Comparison of ENCODE assay signal across 8 cellular contexts in the genomic region with DNA sequence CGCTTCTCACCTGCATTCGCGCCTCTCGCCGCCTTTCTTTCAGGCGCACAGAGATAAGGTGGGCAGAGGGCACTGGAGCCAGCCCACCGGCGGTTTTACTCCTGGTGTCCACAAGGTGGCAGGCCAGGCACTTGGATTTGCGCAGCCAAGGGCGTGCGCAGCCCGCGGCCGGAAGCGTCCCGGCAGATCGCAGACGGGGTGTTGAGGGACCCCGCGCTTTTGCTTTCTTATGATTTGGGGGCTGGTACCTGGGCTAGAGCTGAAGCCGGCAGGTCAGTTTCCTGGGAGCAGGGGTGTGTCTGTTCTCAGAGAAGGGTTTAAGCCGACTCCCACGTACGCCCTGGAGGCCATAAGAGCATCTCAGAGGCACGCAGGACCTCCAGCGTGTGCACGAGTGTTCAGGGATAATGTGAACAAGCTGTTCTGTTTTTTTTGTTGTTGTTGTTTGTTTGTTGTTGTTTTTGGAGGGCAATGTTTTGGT.
A peak's percentile ranks its signal among the peaks of the same experiment; 100 is the strongest.
DNase-seq lines count a peak whose midpoint lies in the region; ATAC-seq and TF ChIP-seq lines count a peak whose summit lies in the region.

No MANE protein-coding gene starts in this region.

- peaks cover 0 to 7% of the 10 kb centered on the region in 2 donors for H3K4me1 ChIP-seq in muscle layer of duodenum (ENCODE audit: control insufficient read depth in 1 of 2, insufficient read depth in 2 of 2, low read length in 2 of 2)

- no peaks in the 10 kb centered on the region for H3K36me3 ChIP-seq in muscle layer of duodenum (ENCODE audit: control insufficient read depth in 1 of 2, insufficient read depth in 2 of 2, low read length in 2 of 2)

- no peak overlapping the region for H3K27ac ChIP-seq in muscle layer of duodenum (ENCODE audit: low read length)

- no peak for TF ChIP-seq POLR2A in erythroblast (IDR thresholded peaks at IDR 0.05; ENCODE audit: low read length)

- peak; percentile 100 for ATAC-seq in GM19467 (IDR thresholded peaks at IDR 0.05; ENCODE audit: unreplicated experiment)

- peak; percentile 82 for DNase-seq in COLO668 (lab: John Stamatoyannopoulos, UW; ENCODE audit: unreplicated experiment)
- peak; percentile 69 for DNase-seq in HK-2 (ENCODE audit: unreplicated experiment)
- peak; percentile 63 to 71 for DNase-seq in NOMO-1 (lab: John Stamatoyannopoulos, UW; ENCODE audit: unreplicated experiment in 2 of 2)
- peak; percentile 49 for DNase-seq in activated CD8-positive, alpha-beta memory T cell treated with anti-CD3 and anti-CD28 coated beads, Interleukin-2, amount 50 U/mL, for 24 hours (ENCODE audit: extremely low read depth)
- peak; percentile 74 to 79 for DNase-seq in erythroblast (lab: John Stamatoyannopoulos, UW)
- DNase-seq in stimulated activated CD8-positive, alpha-beta memory T cell treated with anti-CD3 and anti-CD28 coated beads, Interleukin-7, amount 100 ng/mL, for 24 hours (ENCODE audit: low read depth): peak; percentile 70

- no peaks in the 10 kb centered on the region for H3K9me3 ChIP-seq in muscle layer of duodenum (ENCODE audit: control insufficient read depth in 1 of 2, low read length in 2 of 2)

- no peaks in the 10 kb centered on the region for H3K27me3 ChIP-seq in muscle layer of duodenum (ENCODE audit: low read depth, low read length)

- H3K4me3 ChIP-seq in muscle layer of duodenum (ENCODE audit: low read depth in 1 of 2, low read length in 2 of 2): peak overlapping the region; percentile 45 to 57
